Comparison of ENCODE assay signal across 9 cellular contexts in genomic region chr11:706439-706956, GRCh38. TPM values are rescaled to one million over a fixed set of nuclear protein-coding genes. Genes with fewer than 3 reads are reported as not detected.
A peak's percentile ranks its signal among the peaks of the same experiment; 100 is the strongest.
DNase-seq lines count a peak whose midpoint lies in the region; ATAC-seq and TF ChIP-seq lines count a peak whose summit lies in the region.
"Had no signal": no experiment of that assay in that cellular context is flagged by ENCODE, and none has a peak within 500 bp of the region (broad histone marks: within the 10 kb centered on the region; RNA-seq: fewer than 3 reads in every experiment).

No MANE protein-coding gene starts in this region.

- H3K4me1 ChIP-seq in esophagus squamous epithelium: peaks cover 49 to 100% (median 61%) of the 10 kb centered on the region in 3 donors
- peaks cover 12 to 17% of the 10 kb centered on the region in 2 donors for H3K4me1 ChIP-seq in neuronal stem cell (ENCODE audit: control insufficient read depth in 2 of 2, insufficient read depth in 1 of 2, low read depth in 1 of 2, low read length in 2 of 2)

- peak overlapping the region; percentile 84 for H3K9ac ChIP-seq in neuronal stem cell (ENCODE audit: low read depth, low read length, poor library complexity)

- H2BK12ac ChIP-seq in neuronal stem cell (ENCODE audit: low read length): no peak overlapping the region

- H2BK5ac ChIP-seq in neuronal stem cell (ENCODE audit: low read length): peak overlapping the region; percentile 75

- no peak for TF ChIP-seq CTCF in esophagus squamous epithelium (IDR thresholded peaks at IDR 0.05)

- intact Hi-C loops in esophagus squamous epithelium (cut with DNase I): no loop called here

- H3K4me2 ChIP-seq in neuronal stem cell (ENCODE audit: insufficient read depth, low read length, poor library complexity, severe bottlenecking): peak overlapping the region; percentile 73

- WGBS in esophagus squamous epithelium, 2 donors: 3% methylated on average over 7 of the region's 22 CpGs; no CpG with 5 or more reads in 1 of the 2 donors
- WGBS in neuronal stem cell (ENCODE audit: extremely low coverage in 2 of 2, insufficient read length in 2 of 2, insufficient replicate concordance in 1 of 2), 2 donors: no CpG with 5 or more reads among the region's 22 CpGs

- H2AFZ ChIP-seq in neuronal stem cell (ENCODE audit: low read length): peak overlapping the region; percentile 74

- H2BK120ac ChIP-seq in neuronal stem cell (ENCODE audit: low read depth, low read length): peak overlapping the region; percentile 87

- peak overlapping the region; percentile 98 for H2AK5ac ChIP-seq in neuronal stem cell (ENCODE audit: low read depth, low read length)

- H4K8ac ChIP-seq in neuronal stem cell (ENCODE audit: low read depth, low read length): peak overlapping the region; percentile 0

- peak overlapping the region; percentile 91 for H3K18ac ChIP-seq in neuronal stem cell (ENCODE audit: low read length)

- H3K36me3 ChIP-seq in esophagus squamous epithelium (peaks cover 0 to 52% (median 8%) of the 10 kb centered on the region in 3 donors), neuronal stem cell (replicated peaks in 1 of 2; ENCODE audit: control insufficient read depth in 2 of 2, insufficient read depth in 2 of 2, low read length in 2 of 2) (peaks cover 2 to 15% of the 10 kb centered on the region in 2 donors)

- peak overlapping the region; percentile 98 for H2BK15ac ChIP-seq in neuronal stem cell (ENCODE audit: low read length)

- no peak overlapping the region for H4K91ac ChIP-seq in neuronal stem cell (ENCODE audit: low read depth, low read length, poor library complexity)

- H3K9me3 ChIP-seq in esophagus squamous epithelium (no peaks in the 10 kb centered on the region), neuronal stem cell (replicated peaks in 1 of 2; ENCODE audit: control insufficient read depth in 2 of 2, insufficient read depth in 1 of 2, low read depth in 1 of 2, low read length in 2 of 2) (no peaks in the 10 kb centered on the region)

- ATAC-seq in HG02938 (IDR thresholded peaks at IDR 0.05; ENCODE audit: unreplicated experiment): no peak

- DNase-seq in AG08395 (ENCODE audit: low spot score) (peak; percentile 64), LoVo (ENCODE audit: low spot score) (peak; percentile 41), esophagus squamous epithelium (lab: John Stamatoyannopoulos, UW) (no peak), neuronal stem cell (ENCODE audit: low spot score) (no peak), NCI-H2227 treated with DMSO at 0.1 percent for 48 hours (lab: John Stamatoyannopoulos, UW) (no peak)
- DNase-seq in activated CD4-positive, CD25-positive, alpha-beta regulatory T cell (lab: John Stamatoyannopoulos, UW): no peak
- DNase-seq in activated CD4-positive, alpha-beta T cell treated with anti-CD3 and anti-CD28 coated beads, Interleukin-2, amount 50 U/mL, for 4 hours: no peak

- H3K27me3 ChIP-seq in esophagus squamous epithelium: peaks cover 0 to 36% (median 0%) of the 10 kb centered on the region in 4 donors
- H3K27me3 ChIP-seq in neuronal stem cell (ENCODE audit: control insufficient read depth in 3 of 3, insufficient read depth in 3 of 3, low read depth in 1 of 3, low read length in 3 of 3): peaks cover 0 to 18% (median 0%) of the 10 kb centered on the region in 3 experiments

- peaks cover 2% of the 10 kb centered on the region for H3K79me1 ChIP-seq in neuronal stem cell (ENCODE audit: low read depth, low read length)

- peak overlapping the region; percentile 85 for H3K23ac ChIP-seq in neuronal stem cell (ENCODE audit: low read depth, low read length, poor library complexity)

- no peak overlapping the region for H3K14ac ChIP-seq in neuronal stem cell (ENCODE audit: low read length)

- no peak overlapping the region for H3K4ac ChIP-seq in neuronal stem cell (ENCODE audit: low read length)

- H3K4me3 ChIP-seq in esophagus squamous epithelium (peak overlapping the region; percentile 63 to 87 (median 76)), neuronal stem cell (ENCODE audit: low read length in 2 of 2) (peak overlapping the region in 1 of 2 donors; percentile 59)

- H3K27ac ChIP-seq in esophagus squamous epithelium (peak overlapping the region; percentile 91 to 98 (median 94)), neuronal stem cell (replicated peaks; ENCODE audit: low read length) (no peak overlapping the region)
- H3K27ac ChIP-seq: HL-60 had no signal

- TF ChIP-seq POLR2A in esophagus squamous epithelium (IDR thresholded peaks at IDR 0.05): peak in 2 of 4 donors; percentile 6 to 34

RNA-seq across cellular contexts. Expression of gene EPS8L2, which starts 0.5 kb away (rescaled TPM):
- total RNA-seq in esophagus squamous epithelium: 100 to 1,000 TPM; 163 to 367 (median 238) TPM
- polyA plus RNA-seq in neuronal stem cell (2013, experiment 1 of 2): 6.7 TPM
- 6.7 TPM for polyA plus RNA-seq in neuronal stem cell (2013, experiment 2 of 2)

RNA-seq across cellular contexts. Expression of gene TMEM80, which starts 10.9 kb away (rescaled TPM):
- total RNA-seq in esophagus squamous epithelium: 10 to 100 TPM; 16.1 to 55.3 (median 18.1) TPM
- polyA plus RNA-seq in neuronal stem cell (2013, experiment 1 of 2): 20.9 TPM
- 21.7 TPM for polyA plus RNA-seq in neuronal stem cell (2013, experiment 2 of 2)

RNA-seq across cellular contexts. Expression of gene DEAF1, which starts 11.5 kb away (rescaled TPM):
- total RNA-seq in esophagus squamous epithelium: 10 to 100 TPM; 18.3 to 45.0 (median 25.4) TPM
- polyA plus RNA-seq in neuronal stem cell (2013, experiment 1 of 2): 37.2 TPM
- polyA plus RNA-seq in neuronal stem cell (2013, experiment 2 of 2): 37.3 TPM

RNA-seq across cellular contexts. Expression of gene TALDO1, which starts 40.8 kb away (rescaled TPM):
- total RNA-seq in esophagus squamous epithelium: 100 to 1,000 TPM; 311 to 629 (median 504) TPM
- 111 TPM for polyA plus RNA-seq in neuronal stem cell (2013, experiment 1 of 2)
- 112 TPM for polyA plus RNA-seq in neuronal stem cell (2013, experiment 2 of 2)

Comparison
In these comparisons a context has a peak if more than half of its experiments do, and no peak if none do; other contexts are left out.
1. DNase-seq: peak in AG08395 (single experiment) and LoVo (single experiment); none in esophagus squamous epithelium (single experiment), neuronal stem cell (single experiment), activated CD4-positive, CD25-positive, alpha-beta regulatory T cell (0 of 4), NCI-H2227 treated with DMSO at 0.1 percent for 48 hours (single experiment) and activated CD4-positive, alpha-beta T cell treated with anti-CD3 and anti-CD28 coated beads, Interleukin-2, amount 50 U/mL, for 4 hours (0 of 2).